In the genomic region with DNA sequence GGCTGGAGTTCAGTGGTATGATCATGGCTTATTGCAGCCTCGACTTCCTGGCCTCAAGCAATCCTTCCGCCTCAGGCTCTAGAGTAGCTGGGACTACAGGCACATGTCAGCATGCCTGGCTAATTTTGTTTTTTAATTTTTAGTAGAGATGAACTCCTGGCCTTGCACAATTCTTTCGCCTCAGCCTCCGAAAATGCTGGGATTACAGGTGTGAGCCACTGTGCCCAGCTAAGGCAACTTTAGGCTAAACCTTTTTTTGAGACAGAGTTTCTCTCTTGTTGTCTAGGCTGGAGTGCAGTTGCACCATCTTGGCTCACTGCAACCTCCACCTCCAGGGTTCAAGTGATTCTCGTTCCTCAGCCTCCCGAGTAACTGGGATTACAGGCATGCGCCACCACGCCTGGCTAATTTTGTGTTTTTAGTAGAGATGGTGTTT, we compare ENCODE assay signal across 8 cellular contexts. TPM values are rescaled to one million over a fixed set of nuclear protein-coding genes. Genes with fewer than 3 reads are reported as not detected.
DNase-seq lines count a peak whose midpoint lies in the region; ATAC-seq and TF ChIP-seq lines count a peak whose summit lies in the region.
"Not testable (repeated sequence)": the region's sequence is repeated elsewhere in the genome, so short reads cannot be mapped to it uniquely, and the experiment has no call there.

No MANE protein-coding gene starts in this region.

- H3K27ac Mint-ChIP-seq in T-helper 17 cell = peak overlapping the region; percentile 100
- peak overlapping the region; percentile 91 for H3K27ac Mint-ChIP-seq in activated naive CD8-positive, alpha-beta T cell treated with anti-CD3 and anti-CD28 coated beads, Interleukin-2, amount 10 ng/mL, durations not matched to agents 7 days and 5 days
- peak overlapping the region; percentile 93 for H3K27ac Mint-ChIP-seq in stimulated activated naive B cell treated with anti-CD40 and anti-IgM and Interleukin-4, amounts not matched to agents 10 μg/mL and 1 μg/mL and 100 μg/mL, for 72 hours

- peak overlapping the region; percentile 25; the same call in 1 of the 2 replicates for H3K27ac ChIP-seq in 22Rv1
- H3K27ac ChIP-seq in HL-60 (replicated peaks) = peak overlapping the region; percentile 16
- H3K27ac ChIP-seq in lower lobe of right lung = peak overlapping the region; percentile 0

- DNase-seq in HL-60 (ENCODE audit: low read depth in 1 of 2, low spot score in 1 of 2); T-helper 17 cell; lower lobe of right lung; stimulated activated naive B cell treated with anti-CD40 and anti-IgM and Interleukin-4, amounts not matched to agents 10 μg/mL and 1 μg/mL and 100 μg/mL, for 72 hours: not testable (repeated sequence)
- peak; percentile 46 for DNase-seq in activated T-cell treated with anti-CD3 and anti-CD28 coated beads, Interleukin-2, amount 50 U/mL, for 1 hour
- peak; percentile 51 for DNase-seq in activated naive CD8-positive, alpha-beta T cell treated with anti-CD3 and anti-CD28 coated beads, Interleukin-2, amount 10 ng/mL, durations not matched to agents 7 days and 5 days

- peak overlapping the region; percentile 98 for H3K4me3 Mint-ChIP-seq in T-helper 17 cell
- not testable (repeated sequence) for H3K4me3 Mint-ChIP-seq in activated naive CD8-positive, alpha-beta T cell treated with anti-CD3 and anti-CD28 coated beads, Interleukin-2, amount 10 ng/mL, durations not matched to agents 7 days and 5 days; stimulated activated naive B cell treated with anti-CD40 and anti-IgM and Interleukin-4, amounts not matched to agents 10 μg/mL and 1 μg/mL and 100 μg/mL, for 72 hours

- H3K27me3 Mint-ChIP-seq in T-helper 17 cell; activated naive CD8-positive, alpha-beta T cell treated with anti-CD3 and anti-CD28 coated beads, Interleukin-2, amount 10 ng/mL, durations not matched to agents 7 days and 5 days; stimulated activated naive B cell treated with anti-CD40 and anti-IgM and Interleukin-4, amounts not matched to agents 10 μg/mL and 1 μg/mL and 100 μg/mL, for 72 hours: not testable (repeated sequence)

- not testable (repeated sequence) for TF ChIP-seq CTCF in 22Rv1 (IDR thresholded peaks at IDR 0.05); HL-60 (IDR thresholded peaks at IDR 0.05; ENCODE audit: insufficient read depth, low read length); lower lobe of right lung (IDR thresholded peaks at IDR 0.05)

- H3K9me3 Mint-ChIP-seq in activated naive CD8-positive, alpha-beta T cell treated with anti-CD3 and anti-CD28 coated beads, Interleukin-2, amount 10 ng/mL, durations not matched to agents 7 days and 5 days; stimulated activated naive B cell treated with anti-CD40 and anti-IgM and Interleukin-4, amounts not matched to agents 10 μg/mL and 1 μg/mL and 100 μg/mL, for 72 hours: not testable (repeated sequence)

- peak; percentile 4 for ATAC-seq in GM18498 (IDR thresholded peaks at IDR 0.05; ENCODE audit: unreplicated experiment)
- not testable (repeated sequence) for ATAC-seq in T-helper 17 cell; stimulated activated naive B cell treated with anti-CD40 and anti-IgM and Interleukin-4, amounts not matched to agents 10 μg/mL and 1 μg/mL and 100 μg/mL, for 72 hours (replicated peaks)
- peak; percentile 2 for ATAC-seq in activated naive CD8-positive, alpha-beta T cell treated with anti-CD3 and anti-CD28 coated beads, Interleukin-2, amount 10 ng/mL, durations not matched to agents 7 days and 5 days (ENCODE audit: low read depth)
- peak in 1 of 2 donors; percentile 12 for ATAC-seq in lower lobe of right lung

- not testable (repeated sequence) for H3K4me3 ChIP-seq in HL-60 (replicated peaks; ENCODE audit: insufficient read depth, low read length); lower lobe of right lung

- H3K4me1 ChIP-seq in lower lobe of right lung = peaks cover 57% of the 10 kb centered on the region

- POLR2A ChIA-PET in activated naive CD8-positive, alpha-beta T cell treated with anti-CD3 and anti-CD28 coated beads, Interleukin-2, amount 10 ng/mL, durations not matched to agents 7 days and 5 days (lab: Charles Lee) = interaction anchor here (0.7 to 24.8 kb wide), 6 partner anchors 2 to 169 kb away, joined by 3 to 1864 read pairs (median 830); a partner anchor contains a TSS

- peaks cover 70% of the 10 kb centered on the region for H3K4me1 Mint-ChIP-seq in T-helper 17 cell
- H3K4me1 Mint-ChIP-seq in activated naive CD8-positive, alpha-beta T cell treated with anti-CD3 and anti-CD28 coated beads, Interleukin-2, amount 10 ng/mL, durations not matched to agents 7 days and 5 days = peaks cover 72% of the 10 kb centered on the region
- H3K4me1 Mint-ChIP-seq in stimulated activated naive B cell treated with anti-CD40 and anti-IgM and Interleukin-4, amounts not matched to agents 10 μg/mL and 1 μg/mL and 100 μg/mL, for 72 hours = peaks cover 47 to 96% of the 10 kb centered on the region in 2 donors

- not testable (repeated sequence) for H3K9me3 ChIP-seq in T-helper 17 cell (ENCODE audit: control insufficient read depth, low read length, poor library complexity, severe bottlenecking); lower lobe of right lung

- H3K36me3 ChIP-seq in lower lobe of right lung = peaks cover 46% of the 10 kb centered on the region

- not testable (repeated sequence) for H3K27me3 ChIP-seq in HL-60 (ENCODE audit: insufficient read depth, poor library complexity, severe bottlenecking); lower lobe of right lung (ENCODE audit: low read depth)

- not testable (repeated sequence) for H3K36me3 Mint-ChIP-seq in T-helper 17 cell (ENCODE audit: low read depth)
- peaks cover 48% of the 10 kb centered on the region for H3K36me3 Mint-ChIP-seq in activated naive CD8-positive, alpha-beta T cell treated with anti-CD3 and anti-CD28 coated beads, Interleukin-2, amount 10 ng/mL, durations not matched to agents 7 days and 5 days
- H3K36me3 Mint-ChIP-seq in stimulated activated naive B cell treated with anti-CD40 and anti-IgM and Interleukin-4, amounts not matched to agents 10 μg/mL and 1 μg/mL and 100 μg/mL, for 72 hours = peaks cover 34 to 50% of the 10 kb centered on the region in 2 donors

- intact Hi-C loops in lower lobe of right lung (cut with DNase I) = not testable (repeated sequence)

RNA-seq across cellular contexts. Expression of a gene that starts 8.7 kb away (rescaled TPM):
- total RNA-seq in T-helper 17 cell (1,000 to 10,000 TPM; 6,241 to 6,591 TPM), lower lobe of right lung (4,741 TPM)
- 1,000 to 10,000 TPM; 7,848 to 8,493 TPM for total RNA-seq in activated naive CD8-positive, alpha-beta T cell treated with anti-CD3 and anti-CD28 coated beads, Interleukin-2, amount 10 ng/mL, durations not matched to agents 7 days and 5 days

RNA-seq across cellular contexts. Expression of a gene that starts 8.9 kb away (rescaled TPM):
- total RNA-seq in T-helper 17 cell (10 to 100 TPM; 24.8 to 26.7 TPM), lower lobe of right lung (4.5 TPM)
- 10 to 100 TPM; 55.2 TPM for total RNA-seq in activated naive CD8-positive, alpha-beta T cell treated with anti-CD3 and anti-CD28 coated beads, Interleukin-2, amount 10 ng/mL, durations not matched to agents 7 days and 5 days

RNA-seq across cellular contexts. Expression of a gene that starts 16.3 kb away (rescaled TPM):
- total RNA-seq in T-helper 17 cell = 10 to 100 TPM; 22.2 to 31.7 TPM
- total RNA-seq in activated naive CD8-positive, alpha-beta T cell treated with anti-CD3 and anti-CD28 coated beads, Interleukin-2, amount 10 ng/mL, durations not matched to agents 7 days and 5 days = 10 to 100 TPM; 55.7 to 59.3 TPM
- 27.2 TPM for total RNA-seq in lower lobe of right lung

RNA-seq across cellular contexts. Expression of a gene that starts 56.6 kb away (rescaled TPM):
- 10 to 100 TPM; 71.0 to 76.4 TPM for total RNA-seq in T-helper 17 cell
- 100 to 1,000 TPM; 110 TPM for total RNA-seq in activated naive CD8-positive, alpha-beta T cell treated with anti-CD3 and anti-CD28 coated beads, Interleukin-2, amount 10 ng/mL, durations not matched to agents 7 days and 5 days
- 99.7 TPM for total RNA-seq in lower lobe of right lung
